9 cellular contexts compared by ENCODE assay signal in the genomic region with DNA sequence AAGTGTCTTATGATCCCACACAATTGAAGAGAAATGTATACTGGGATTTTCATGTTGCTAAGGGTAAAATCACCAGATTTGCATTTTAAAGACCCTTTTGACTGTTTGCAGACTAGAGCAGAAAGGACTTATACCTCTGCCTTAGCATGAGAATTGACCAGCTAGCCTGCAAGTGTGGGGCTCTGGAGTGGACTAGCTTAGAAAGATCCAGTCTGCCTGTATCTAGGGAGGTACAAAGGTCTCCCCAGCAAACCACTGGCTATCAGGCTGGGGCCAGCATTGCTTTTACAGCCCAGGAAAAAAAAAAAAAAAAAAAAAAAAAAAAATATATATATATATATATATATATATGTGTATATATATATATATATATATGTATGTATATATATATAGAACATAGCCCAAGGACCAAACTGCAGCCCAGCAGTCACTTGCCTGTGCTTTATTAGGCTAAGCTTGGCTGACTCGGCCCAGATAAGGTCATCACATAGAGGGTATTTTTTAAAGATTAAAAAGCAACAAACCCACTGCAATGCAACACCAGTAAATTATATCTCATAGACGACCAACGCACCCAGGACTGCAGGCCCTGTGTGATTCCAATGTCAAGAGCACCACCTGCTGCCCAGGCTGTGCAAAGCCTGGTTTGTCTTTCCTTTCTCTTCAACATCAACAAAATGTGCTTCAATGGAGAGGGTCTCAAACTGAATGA.
A peak's percentile ranks its signal among the peaks of the same experiment; 100 is the strongest.
DNase-seq lines count a peak whose midpoint lies in the region; ATAC-seq and TF ChIP-seq lines count a peak whose summit lies in the region.
"Had no signal": no experiment of that assay in that cellular context is flagged by ENCODE, and none has a peak within 500 bp of the region (broad histone marks: within the 10 kb centered on the region; RNA-seq: fewer than 3 reads in every experiment).

No MANE protein-coding gene starts in this region.

- no peaks in the 10 kb centered on the region for H3K4me1 ChIP-seq in suprapubic skin

- DNase-seq in C1 segment of cervical spinal cord (lab: John Stamatoyannopoulos, UW) (peak in 8 of 14 donors; percentile 1 to 38 (median 22)), NCI-H1694 (lab: John Stamatoyannopoulos, UW) (peak; percentile 38), T follicular helper cell (ENCODE audit: low read depth) (peak; percentile 5), dermis microvascular lymphatic vessel endothelial cell (ENCODE audit: low read depth in 2 of 2) (peak; percentile 27 to 71), lung microvascular endothelial cell (ENCODE audit: low read depth in 2 of 2) (peak; percentile 77 to 82), suprapubic skin (ENCODE audit: low spot score in 2 of 2) (no peak)

- 5% methylated on average over 3 of the region's 3 CpGs for WGBS in suprapubic skin

- H3K36me3 ChIP-seq in suprapubic skin, result no peaks in the 10 kb centered on the region

- ATAC-seq in GM18861 (IDR thresholded peaks at IDR 0.05; ENCODE audit: unreplicated experiment), result peak; percentile 90
- peak; percentile 64 for ATAC-seq in HG02970 (IDR thresholded peaks at IDR 0.05; ENCODE audit: low FRiP score, unreplicated experiment)

- no peaks in the 10 kb centered on the region for H3K9me3 ChIP-seq in suprapubic skin

- TF ChIP-seq POLR2A in suprapubic skin (IDR thresholded peaks at IDR 0.05), result no peak

- no peak overlapping the region for H3K27ac ChIP-seq in suprapubic skin
- H3K27ac ChIP-seq: skin epidermis had no signal

- no peak for TF ChIP-seq EP300 in suprapubic skin (IDR thresholded peaks at IDR 0.05)

- H3K4me3 ChIP-seq in suprapubic skin, result no peak overlapping the region
- H3K4me3 ChIP-seq: skin epidermis had no signal

- no peaks in the 10 kb centered on the region for H3K27me3 ChIP-seq in suprapubic skin

- peak; percentile 31 to 58 for TF ChIP-seq CTCF in suprapubic skin (IDR thresholded peaks at IDR 0.05)

Comparison
In these comparisons a context has a peak if more than half of its experiments do, and no peak if none do; other contexts are left out.
1. DNase-seq: peak in C1 segment of cervical spinal cord (8 of 14), NCI-H1694 (single experiment), T follicular helper cell (single experiment), dermis microvascular lymphatic vessel endothelial cell (2 of 2) and lung microvascular endothelial cell (2 of 2); none in suprapubic skin (0 of 2).